ENCODE assay signal across 2 cellular contexts in the genomic region with DNA sequence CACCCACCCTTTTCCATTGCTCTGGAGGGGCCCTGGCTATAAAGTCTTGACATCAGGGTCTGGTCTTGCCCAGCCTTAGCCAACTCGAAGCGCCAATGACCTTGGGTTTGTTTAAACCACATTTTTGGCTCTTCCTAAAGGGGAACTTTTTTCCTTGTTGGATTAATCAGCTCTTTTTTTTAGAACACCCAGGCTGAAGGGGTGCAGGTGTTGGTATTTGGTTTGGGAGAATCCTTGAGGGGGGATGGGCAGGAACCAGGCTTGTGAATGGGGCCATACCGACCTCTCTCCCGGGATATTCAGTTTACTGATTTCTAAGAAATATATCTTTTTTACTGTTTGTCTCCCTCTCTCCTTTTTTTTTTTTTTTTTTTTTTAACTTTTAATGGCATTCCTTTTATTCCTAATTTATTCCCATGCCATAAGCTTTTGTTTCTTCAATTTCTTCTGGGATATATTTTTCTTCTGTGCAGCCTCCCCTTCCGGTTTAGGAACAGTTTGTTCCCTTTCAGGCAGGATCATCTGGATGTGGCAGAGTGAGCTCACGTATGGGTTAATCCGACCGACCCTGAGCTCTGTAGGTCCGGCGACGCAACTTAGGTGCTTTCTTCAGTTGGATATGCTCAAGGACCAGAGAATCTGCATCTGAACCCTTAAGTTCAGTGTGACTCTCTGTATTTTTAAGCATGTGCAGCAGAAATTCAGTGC.
TF ChIP-seq lines count a peak whose summit lies in the region.

No MANE protein-coding gene starts in this region.

TF ChIP-seq in A549, 52 proteins besides CTCF, POLR2A, EP300 and RAD21 (continued from another document):
- no peak for TF ChIP-seq MYC (IDR thresholded peaks at IDR 0.05; ENCODE audit: borderline replicate concordance, low read length)
- TF ChIP-seq MAFK (IDR thresholded peaks at IDR 0.05; ENCODE audit: partially characterized antibody) = no peak
- no peak for TF ChIP-seq PHF8 (IDR thresholded peaks at IDR 0.05; ENCODE audit: borderline replicate concordance, low read depth)
- TF ChIP-seq, protein P1, sequence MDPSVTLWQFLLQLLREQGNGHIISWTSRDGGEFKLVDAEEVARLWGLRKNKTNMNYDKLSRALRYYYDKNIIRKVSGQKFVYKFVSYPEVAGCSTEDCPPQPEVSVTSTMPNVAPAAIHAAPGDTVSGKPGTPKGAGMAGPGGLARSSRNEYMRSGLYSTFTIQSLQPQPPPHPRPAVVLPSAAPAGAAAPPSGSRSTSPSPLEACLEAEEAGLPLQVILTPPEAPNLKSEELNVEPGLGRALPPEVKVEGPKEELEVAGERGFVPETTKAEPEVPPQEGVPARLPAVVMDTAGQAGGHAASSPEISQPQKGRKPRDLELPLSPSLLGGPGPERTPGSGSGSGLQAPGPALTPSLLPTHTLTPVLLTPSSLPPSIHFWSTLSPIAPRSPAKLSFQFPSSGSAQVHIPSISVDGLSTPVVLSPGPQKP (IDR thresholded peaks at IDR 0.05; ENCODE audit: low read depth, low read length) = no peak
- TF ChIP-seq HOXA7 (CRISPR knock-in tag; IDR thresholded peaks at IDR 0.05) = no peak
- no peak for TF ChIP-seq SMC3 (IDR thresholded peaks at IDR 0.05)
- TF ChIP-seq NFE2L2 (conservative IDR thresholded peaks at IDR 0.05; ENCODE audit: low read length) = no peak
- TF ChIP-seq FOXS1 (CRISPR knock-in tag; IDR thresholded peaks at IDR 0.05) = no peak

TF ChIP-seq in SK-N-SH treated with all-trans-retinoic acid at 6 μM for 48 hours, 23 proteins besides CTCF, POLR2A, EP300 and RAD21 (continued from another document):
- TF ChIP-seq, protein P2, sequence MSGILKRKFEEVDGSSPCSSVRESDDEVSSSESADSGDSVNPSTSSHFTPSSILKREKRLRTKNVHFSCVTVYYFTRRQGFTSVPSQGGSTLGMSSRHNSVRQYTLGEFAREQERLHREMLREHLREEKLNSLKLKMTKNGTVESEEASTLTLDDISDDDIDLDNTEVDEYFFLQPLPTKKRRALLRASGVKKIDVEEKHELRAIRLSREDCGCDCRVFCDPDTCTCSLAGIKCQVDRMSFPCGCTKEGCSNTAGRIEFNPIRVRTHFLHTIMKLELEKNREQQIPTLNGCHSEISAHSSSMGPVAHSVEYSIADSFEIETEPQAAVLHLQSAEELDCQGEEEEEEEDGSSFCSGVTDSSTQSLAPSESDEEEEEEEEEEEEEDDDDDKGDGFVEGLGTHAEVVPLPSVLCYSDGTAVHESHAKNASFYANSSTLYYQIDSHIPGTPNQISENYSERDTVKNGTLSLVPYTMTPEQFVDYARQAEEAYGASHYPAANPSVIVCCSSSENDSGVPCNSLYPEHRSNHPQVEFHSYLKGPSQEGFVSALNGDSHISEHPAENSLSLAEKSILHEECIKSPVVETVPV (CRISPR knock-in tag; IDR thresholded peaks at IDR 0.05) = no peak
- TF ChIP-seq OSR1 (CRISPR knock-in tag; IDR thresholded peaks at IDR 0.05) = no peak
- no peak for TF ChIP-seq ZNF70 (CRISPR knock-in tag; IDR thresholded peaks at IDR 0.05)
- TF ChIP-seq CSDC2 (CRISPR knock-in tag; IDR thresholded peaks at IDR 0.05) = no peak
- TF ChIP-seq RARB (CRISPR knock-in tag; IDR thresholded peaks at IDR 0.05) = no peak
- no peak for TF ChIP-seq TCF4 (CRISPR knock-in tag; IDR thresholded peaks at IDR 0.05; ENCODE audit: borderline replicate concordance)
- TF ChIP-seq ZC3H10 (CRISPR knock-in tag; IDR thresholded peaks at IDR 0.05) = no peak
- TF ChIP-seq ZNF565 (CRISPR knock-in tag; conservative IDR thresholded peaks at IDR 0.05; ENCODE audit: low read depth) = no peak
